23 cellular contexts compared by ENCODE assay signal in the genomic region with DNA sequence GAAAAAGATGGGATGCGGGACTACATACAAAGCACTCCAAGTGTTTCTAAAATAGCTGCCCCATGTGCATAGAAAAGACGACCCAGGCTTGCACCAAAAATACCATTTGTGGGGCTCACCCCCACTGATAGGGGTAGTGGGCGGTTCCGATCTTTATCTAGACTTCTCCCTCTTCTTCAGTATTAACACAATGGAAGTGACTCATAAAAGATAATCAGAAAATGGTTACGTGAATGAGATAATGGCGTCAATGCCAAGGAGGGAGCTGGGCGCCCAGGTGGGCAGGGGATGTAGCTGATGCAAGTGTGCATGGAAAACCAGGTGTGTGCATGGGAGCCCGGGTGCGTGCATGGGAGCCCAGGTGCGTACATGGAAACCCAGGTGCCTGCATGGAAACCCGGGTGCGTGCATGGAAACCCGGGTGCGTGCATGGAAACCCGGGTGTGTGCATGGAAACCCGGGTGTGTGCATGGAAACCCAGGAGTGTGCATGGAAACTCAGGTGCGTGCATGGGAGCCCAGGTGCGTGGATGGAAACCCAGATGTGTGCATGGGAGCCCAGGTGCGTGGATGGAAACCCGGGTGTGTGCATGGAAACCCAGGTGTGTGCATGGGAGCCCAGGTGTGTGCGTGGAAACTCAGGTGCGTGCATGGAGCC.
"Had no signal": no experiment of that assay in that cellular context is flagged by ENCODE, and none has a peak within 500 bp of the region (broad histone marks: within the 10 kb centered on the region; RNA-seq: fewer than 3 reads in every experiment).

No MANE protein-coding gene starts in this region.

- DNase-seq: effector CD8-positive, alpha-beta T cell; endodermal cell; foreskin melanocyte; glutamatergic neuron; heart right ventricle; hippocampal formation; left cardiac atrium; mesendoderm; midbrain; naive thymus-derived CD4-positive, alpha-beta T cell; ovary; stimulated activated CD4-positive, alpha-beta T cell treated with anti-CD3 and anti-CD28 coated beads, Interleukin-12 subunit alpha, Interleukin-12 subunit beta, amount 100 ng/mL, for 4 hours; stimulated activated CD4-positive, alpha-beta T cell treated with anti-CD3 and anti-CD28 coated beads, Interleukin-1b, Interleukin-23, amount 100 ng/mL, for 48 hours; stimulated activated CD4-positive, alpha-beta T cell treated with anti-CD3 and anti-CD28 coated beads, Interleukin-4, amount 100 ng/mL, for 1 hour; stimulated activated CD8-positive, alpha-beta memory T cell treated with anti-CD3 and anti-CD28 coated beads, Interleukin-4, amount 100 ng/mL, for 48 hours; stimulated activated naive CD4-positive, alpha-beta T cell; stimulated activated naive CD8-positive, alpha-beta T cell treated with anti-CD3 and anti-CD28 coated beads, Interleukin-15, amount 100 ng/mL, for 72 hours had no signal

- H3K4me1 ChIP-seq: esophagus muscularis mucosa, left lung, neural progenitor cell had no signal

- H3K4me2 ChIP-seq: neural progenitor cell, smooth muscle cell had no signal

- ATAC-seq: heart right ventricle; left cardiac atrium; left lung; naive thymus-derived CD4-positive, alpha-beta T cell; sciatic nerve; stimulated activated naive CD8-positive, alpha-beta T cell treated with anti-CD3 and anti-CD28 coated beads, Interleukin-15, amount 100 ng/mL, for 72 hours had no signal

- H3K36me3 ChIP-seq: neural progenitor cell, ovary had no signal

- H3K27me3 ChIP-seq: esophagus muscularis mucosa, heart right ventricle, left lung, neural progenitor cell, ovary, suprapubic skin had no signal

- H3K27ac ChIP-seq: esophagus muscularis mucosa, heart right ventricle, left lung, neural progenitor cell, ovary, suprapubic skin had no signal

- H3K9ac ChIP-seq: neural progenitor cell had no signal

- H3K4me3 ChIP-seq: esophagus muscularis mucosa, heart right ventricle, left lung, neural progenitor cell, ovary, smooth muscle cell, suprapubic skin had no signal

- H3K9me3 ChIP-seq: esophagus muscularis mucosa, heart right ventricle, left lung, ovary, suprapubic skin had no signal

- H2AFZ ChIP-seq: neural progenitor cell had no signal
